In the genomic region with DNA sequence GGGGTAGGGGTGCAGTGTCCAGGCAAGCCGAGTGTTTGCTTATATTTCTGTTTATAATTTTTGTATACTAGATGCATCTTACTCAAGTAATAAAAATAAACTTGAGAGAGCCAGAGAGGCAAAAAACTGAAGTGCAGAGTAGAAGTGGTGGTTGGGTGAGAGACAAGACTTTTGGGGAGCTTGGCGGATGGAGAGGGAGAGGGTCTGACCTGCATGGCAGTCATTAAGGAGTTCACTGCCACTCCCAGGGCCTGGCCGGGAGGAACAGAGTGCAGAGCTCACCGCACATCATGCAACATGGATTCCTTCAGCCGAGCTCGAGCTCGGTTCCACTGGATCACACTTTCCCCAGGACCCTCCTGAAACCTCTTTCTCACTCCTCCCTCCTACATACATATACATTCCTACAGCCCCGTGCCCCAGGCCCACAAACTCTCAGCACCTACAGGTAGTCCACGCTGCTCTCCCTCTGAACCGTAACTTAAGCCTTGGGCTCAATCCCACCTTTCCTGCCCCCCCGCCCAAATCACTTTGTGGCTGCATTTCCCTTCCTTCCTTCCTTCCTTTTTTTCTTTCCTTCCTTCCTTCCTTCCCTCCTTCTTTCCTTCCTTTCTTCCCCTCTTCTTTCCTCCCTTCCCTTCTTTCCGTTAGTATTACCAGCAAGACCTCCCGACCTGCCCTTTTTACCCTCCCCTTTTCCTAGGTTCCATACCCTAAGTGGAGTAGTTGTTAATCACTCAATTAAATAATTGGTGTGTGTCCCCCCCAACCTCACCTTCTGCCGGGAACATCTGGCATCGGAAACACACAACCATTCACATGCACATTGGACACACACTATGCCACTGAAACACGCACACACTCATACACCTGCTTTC, we compare ENCODE assay signal across 30 cellular contexts. TPM values are rescaled to one million over a fixed set of nuclear protein-coding genes. Genes with fewer than 3 reads are reported as not detected.
DNase-seq lines count a peak whose midpoint lies in the region; ATAC-seq, FAIRE-seq and TF ChIP-seq lines count a peak whose summit lies in the region.
"Had no signal": no experiment of that assay in that cellular context is flagged by ENCODE, and none has a peak within 500 bp of the region (broad histone marks: within the 10 kb centered on the region; RNA-seq: fewer than 3 reads in every experiment).

No MANE protein-coding gene starts in this region.

- H3K27ac ChIP-seq in endothelial cell of umbilical vein (ENCODE audit: insufficient read depth, low read depth, low read length) (no peak overlapping the region), psoas muscle (no peak overlapping the region)
- H3K27ac ChIP-seq: colonic mucosa, HL-60 had no signal

- no peak for FAIRE-seq in endothelial cell of umbilical vein (lab: Jason Lieb, UNC)
- FAIRE-seq: bronchial epithelial cell, GM18507, H54, urothelium cell line had no signal

- no peak overlapping the region for H3K27ac Mint-ChIP-seq in activated CD8-positive, alpha-beta T cell treated with anti-CD3 and anti-CD28 coated beads, Interleukin-2, amount 10 ng/mL, durations not matched to agents 7 days and 5 days
- H3K27ac Mint-ChIP-seq in activated CD8-positive, alpha-beta T cell treated with anti-CD3 and anti-CD28 coated beads for 36 hours: no peak overlapping the region
- H3K27ac Mint-ChIP-seq in IgD-negative memory B cell (peak overlapping the region in 2 of 3 donors; percentile 3 to 36), osteocyte (ENCODE audit: unreplicated experiment) (no peak overlapping the region)
- H3K27ac Mint-ChIP-seq: CD8-positive, alpha-beta T cell had no signal

- ATAC-seq in activated CD8-positive, alpha-beta T cell treated with anti-CD3 and anti-CD28 coated beads, Interleukin-2, amount 10 ng/mL, durations not matched to agents 7 days and 5 days: no peak
- no peak for ATAC-seq in activated CD8-positive, alpha-beta T cell treated with anti-CD3 and anti-CD28 coated beads for 36 hours
- ATAC-seq in psoas muscle: no peak
- no peak for ATAC-seq in GM19467 (IDR thresholded peaks at IDR 0.05; ENCODE audit: unreplicated experiment)
- no peak for ATAC-seq in esophagus mucosa
- ATAC-seq: CD8-positive, alpha-beta T cell; left colon had no signal

- 38 to 39% (median 39%) methylated on average over 16 of the region's 16 CpGs for WGBS in psoas muscle, 3 donors

- no peak overlapping the region for H3K9ac ChIP-seq in endothelial cell of umbilical vein (replicated peaks; ENCODE audit: extremely low read depth, insufficient read depth, low read length)
- H3K9ac ChIP-seq: SK-N-SH had no signal

- no peaks in the 10 kb centered on the region for H3K9me3 ChIP-seq in endothelial cell of umbilical vein (replicated peaks; ENCODE audit: control insufficient read depth, insufficient read depth, low read length)
- no peaks in the 10 kb centered on the region for H3K9me3 ChIP-seq in psoas muscle
- H3K9me3 ChIP-seq: colonic mucosa, SK-N-SH had no signal

- H3K79me2 ChIP-seq in endothelial cell of umbilical vein (ENCODE audit: control insufficient read depth, insufficient read depth, low read length): no peaks in the 10 kb centered on the region

- no TSS peak for BruUV-seq in endothelial cell of umbilical vein (replicated peaks; lab: Mats Ljungman, UMichigan)

- peaks cover 91% of the 10 kb centered on the region for H3K27me3 Mint-ChIP-seq in activated CD8-positive, alpha-beta T cell treated with anti-CD3 and anti-CD28 coated beads, Interleukin-2, amount 10 ng/mL, durations not matched to agents 7 days and 5 days (ENCODE audit: low read depth)
- peaks cover 88% of the 10 kb centered on the region for H3K27me3 Mint-ChIP-seq in activated CD8-positive, alpha-beta T cell treated with anti-CD3 and anti-CD28 coated beads for 36 hours
- peaks cover 69% of the 10 kb centered on the region for H3K27me3 Mint-ChIP-seq in IgD-negative memory B cell
- peaks cover 56% of the 10 kb centered on the region for H3K27me3 Mint-ChIP-seq in osteocyte (ENCODE audit: unreplicated experiment)

- peak; percentile 9 for DNase-seq in activated CD8-positive, alpha-beta T cell treated with anti-CD3 and anti-CD28 coated beads, Interleukin-2, amount 10 ng/mL, durations not matched to agents 7 days and 5 days
- DNase-seq in activated CD8-positive, alpha-beta T cell treated with anti-CD3 and anti-CD28 coated beads for 36 hours: no peak
- no peak for DNase-seq in endothelial cell of umbilical vein (ENCODE audit: low read depth, low spot score)
- no peak for DNase-seq in psoas muscle
- no peak for DNase-seq in osteocyte (ENCODE audit: extremely low spot score, unreplicated experiment)
- DNase-seq: activated CD4-positive, alpha-beta T cell treated with anti-CD3 and anti-CD28 coated beads for 4 hours; activated naive CD4-positive, alpha-beta T cell; AML-193; CD8-positive, alpha-beta T cell; colonic mucosa; GF-D8; left colon; mesenchymal stem cell; NCI-H1048; NCI-H187; NCI-H748 treated with DMSO at 0.1 percent for 48 hours; posterior cingulate gyrus; RPMI8226; stimulated activated CD8-positive, alpha-beta memory T cell treated with anti-CD3 and anti-CD28 coated beads, Interleukin-4, amount 100 ng/mL, for 48 hours; T-helper 2 cell had no signal

- H3K4me3 Mint-ChIP-seq in activated CD8-positive, alpha-beta T cell treated with anti-CD3 and anti-CD28 coated beads, Interleukin-2, amount 10 ng/mL, durations not matched to agents 7 days and 5 days: no peak overlapping the region
- no peak overlapping the region for H3K4me3 Mint-ChIP-seq in activated CD8-positive, alpha-beta T cell treated with anti-CD3 and anti-CD28 coated beads for 36 hours
- H3K4me3 Mint-ChIP-seq in IgD-negative memory B cell (peak overlapping the region in 2 of 4 donors; percentile 10 to 67), osteocyte (ENCODE audit: unreplicated experiment) (no peak overlapping the region)
- H3K4me3 Mint-ChIP-seq: CD8-positive, alpha-beta T cell had no signal

- no peaks in the 10 kb centered on the region for H3K9me3 Mint-ChIP-seq in activated CD8-positive, alpha-beta T cell treated with anti-CD3 and anti-CD28 coated beads, Interleukin-2, amount 10 ng/mL, durations not matched to agents 7 days and 5 days (ENCODE audit: insufficient read depth)
- no peaks in the 10 kb centered on the region for H3K9me3 Mint-ChIP-seq in activated CD8-positive, alpha-beta T cell treated with anti-CD3 and anti-CD28 coated beads for 36 hours
- H3K9me3 Mint-ChIP-seq in IgD-negative memory B cell: peaks cover 0 to 4% (median 0%) of the 10 kb centered on the region in 3 donors
- H3K9me3 Mint-ChIP-seq in osteocyte (ENCODE audit: unreplicated experiment): no peaks in the 10 kb centered on the region
- H3K9me3 Mint-ChIP-seq: CD8-positive, alpha-beta T cell had no signal

- H3K36me3 ChIP-seq in endothelial cell of umbilical vein (ENCODE audit: control insufficient read depth in 2 of 2, extremely low read depth in 1 of 2, insufficient read depth in 2 of 2, low read length in 2 of 2) (no peaks in the 10 kb centered on the region), psoas muscle (ENCODE audit: insufficient read depth in 1 of 2, low read depth in 1 of 2) (no peaks in the 10 kb centered on the region)
- H3K36me3 ChIP-seq: colonic mucosa had no signal

- no peak for TF ChIP-seq CTCF in activated CD8-positive, alpha-beta T cell treated with anti-CD3 and anti-CD28 coated beads for 36 hours (IDR thresholded peaks at IDR 0.05)
- no peak for TF ChIP-seq CTCF in endothelial cell of umbilical vein (IDR thresholded peaks at IDR 0.05; ENCODE audit: extremely low read depth in 1 of 2, insufficient read depth in 1 of 2, low read depth in 1 of 2, low read length in 2 of 2)
- TF ChIP-seq CTCF in psoas muscle (IDR thresholded peaks at IDR 0.05): no peak
- TF ChIP-seq CTCF in osteocyte (IDR thresholded peaks at IDR 0.05): no peak

- POLR2A ChIA-PET in activated CD8-positive, alpha-beta T cell treated with anti-CD3 and anti-CD28 coated beads, Interleukin-2, amount 10 ng/mL, durations not matched to agents 7 days and 5 days (lab: Charles Lee): no interaction called here
- POLR2A ChIA-PET in activated CD8-positive, alpha-beta T cell treated with anti-CD3 and anti-CD28 coated beads for 36 hours (lab: Charles Lee): interaction anchor here (1.0 kb wide), 1 partner anchor 35 kb away, joined by 3 read pairs; no protein-coding TSS in a partner anchor
- POLR2A ChIA-PET in endothelial cell of umbilical vein (lab: Charles Lee): no interaction called here

- H2AFZ ChIP-seq in endothelial cell of umbilical vein (ENCODE audit: low read depth, low read length): no peak overlapping the region

- H3K4me3 ChIP-seq in endothelial cell of umbilical vein (replicated peaks in 1 of 3; ENCODE audit: insufficient read depth in 1 of 3, low read depth in 1 of 3, low read length in 3 of 3): no peak overlapping the region
- peak overlapping the region; percentile 80 for H3K4me3 ChIP-seq in psoas muscle
- H3K4me3 ChIP-seq: colonic mucosa had no signal

- peaks cover 75 to 95% of the 10 kb centered on the region in 2 experiments for H3K27me3 ChIP-seq in endothelial cell of umbilical vein (ENCODE audit: control insufficient read depth in 2 of 2, insufficient read depth in 2 of 2, low read length in 2 of 2)
- peaks cover 0 to 76% (median 24%) of the 10 kb centered on the region in 3 donors for H3K27me3 ChIP-seq in psoas muscle (ENCODE audit: insufficient read depth in 3 of 3, low read length in 2 of 3)

- no peaks in the 10 kb centered on the region for H3K36me3 Mint-ChIP-seq in activated CD8-positive, alpha-beta T cell treated with anti-CD3 and anti-CD28 coated beads, Interleukin-2, amount 10 ng/mL, durations not matched to agents 7 days and 5 days (ENCODE audit: low read depth)
- no peaks in the 10 kb centered on the region for H3K36me3 Mint-ChIP-seq in activated CD8-positive, alpha-beta T cell treated with anti-CD3 and anti-CD28 coated beads for 36 hours (ENCODE audit: low read depth)
- no peaks in the 10 kb centered on the region for H3K36me3 Mint-ChIP-seq in IgD-negative memory B cell
- peaks cover 3% of the 10 kb centered on the region for H3K36me3 Mint-ChIP-seq in osteocyte (ENCODE audit: unreplicated experiment)
- H3K36me3 Mint-ChIP-seq: CD8-positive, alpha-beta T cell had no signal

- peaks cover 7% of the 10 kb centered on the region for H3K4me1 Mint-ChIP-seq in activated CD8-positive, alpha-beta T cell treated with anti-CD3 and anti-CD28 coated beads, Interleukin-2, amount 10 ng/mL, durations not matched to agents 7 days and 5 days (ENCODE audit: low read depth)
- H3K4me1 Mint-ChIP-seq in activated CD8-positive, alpha-beta T cell treated with anti-CD3 and anti-CD28 coated beads for 36 hours (ENCODE audit: low read depth): peaks cover 14% of the 10 kb centered on the region
- H3K4me1 Mint-ChIP-seq in IgD-negative memory B cell: peaks cover 0 to 22% (median 3%) of the 10 kb centered on the region in 3 donors
- peaks cover 19% of the 10 kb centered on the region for H3K4me1 Mint-ChIP-seq in osteocyte (ENCODE audit: unreplicated experiment)

- H3K4me1 ChIP-seq in endothelial cell of umbilical vein (ENCODE audit: control insufficient read depth, extremely low read depth, insufficient read depth, low read length) (peaks cover 7% of the 10 kb centered on the region), psoas muscle (peaks cover 14% of the 10 kb centered on the region)

- CTCF ChIA-PET in activated CD8-positive, alpha-beta T cell treated with anti-CD3 and anti-CD28 coated beads, Interleukin-2, amount 10 ng/mL, durations not matched to agents 7 days and 5 days (lab: Charles Lee): no interaction called here
- CTCF ChIA-PET in activated CD8-positive, alpha-beta T cell treated with anti-CD3 and anti-CD28 coated beads for 36 hours (lab: Charles Lee): interaction anchor here (0.8 to 1.5 kb wide), 4 partner anchors 13 to 49 kb away, joined by 3 to 4 read pairs (median 3); no protein-coding TSS in a partner anchor
- CTCF ChIA-PET in endothelial cell of umbilical vein (lab: Charles Lee): interaction anchor here (1.3 to 2.2 kb wide), 2 partner anchors 27 to 49 kb away, joined by 3 to 6 read pairs; no protein-coding TSS in a partner anchor

- no peak overlapping the region for H3K4me2 ChIP-seq in endothelial cell of umbilical vein (ENCODE audit: insufficient read depth, low read length)

- no peak for TF ChIP-seq POLR2A in endothelial cell of umbilical vein (IDR thresholded peaks at IDR 0.05; ENCODE audit: low read depth, low read length)

- intact Hi-C loops in activated CD8-positive, alpha-beta T cell treated with anti-CD3 and anti-CD28 coated beads for 36 hours (cut with micrococcal nuclease): no loop called here
- intact Hi-C loops in endothelial cell of umbilical vein (cut with micrococcal nuclease): no loop called here
- intact Hi-C loops in psoas muscle (cut with DNase I): no loop called here

- H3K9me1 ChIP-seq in endothelial cell of umbilical vein (replicated peaks; ENCODE audit: control insufficient read depth, extremely low read depth, insufficient read depth, low read length): no peaks in the 10 kb centered on the region

- dilution Hi-C loops in endothelial cell of umbilical vein (cut with MboI; ENCODE audit: extremely low pct_ligation_motif_present, low sequenced_read_pairs): no loop called here

- H4K20me1 ChIP-seq in endothelial cell of umbilical vein (replicated peaks; ENCODE audit: control insufficient read depth, extremely low read depth, insufficient read depth, low read length): no peaks in the 10 kb centered on the region

RNA-seq across cellular contexts. Expression of a gene that starts 1.8 kb away (rescaled TPM):
- total RNA-seq in activated CD8-positive, alpha-beta T cell treated with anti-CD3 and anti-CD28 coated beads, Interleukin-2, amount 10 ng/mL, durations not matched to agents 7 days and 5 days: not detected
- not detected for total RNA-seq in activated CD8-positive, alpha-beta T cell treated with anti-CD3 and anti-CD28 coated beads for 36 hours
- polyA plus RNA-seq in IgD-negative memory B cell (not detected), endothelial cell of umbilical vein (0.57 and 0.89 TPM in 2 replicates), psoas muscle (under 1 TPM; 0.30 to 0.97 (median 0.48) TPM)
- total RNA-seq in endothelial cell of umbilical vein (0.28 TPM in 1 of 2 replicates, not detected in the other), psoas muscle (1 to 10 TPM in 2 of 4 donors, under 1 TPM in 2; 0.66 to 1.2 (median 0.96) TPM), osteocyte (5.9 and 8.3 TPM in 2 replicates), esophagus mucosa (0.76 TPM)
- polyA plus RNA-seq in endothelial cell of umbilical vein (2011; cell fraction: cytosol; rRNA removed): 0.21 and 0.25 TPM in 2 replicates
- 0.95 and 1.2 TPM in 2 replicates for polyA plus RNA-seq in endothelial cell of umbilical vein (2011; cell fraction: nucleus; rRNA removed)
- 0.51 and 2.0 TPM in 2 replicates for polyA plus RNA-seq in endothelial cell of umbilical vein (2012)
- polyA minus RNA-seq in endothelial cell of umbilical vein: 0.15 TPM in 1 of 2 replicates, not detected in the other
- polyA minus RNA-seq in endothelial cell of umbilical vein (2011; cell fraction: cytosol; rRNA and poly(A)+ RNA removed): not detected
- 0.38 and 0.67 TPM in 2 replicates for polyA minus RNA-seq in endothelial cell of umbilical vein (2011; cell fraction: nucleus; rRNA and poly(A)+ RNA removed)
- total RNA-seq: bronchial epithelial cell; CD8-positive, alpha-beta T cell; colonic mucosa; left colon had no signal

RNA-seq across cellular contexts. Expression of a gene that starts 37.1 kb away (rescaled TPM):
- total RNA-seq in activated CD8-positive, alpha-beta T cell treated with anti-CD3 and anti-CD28 coated beads, Interleukin-2, amount 10 ng/mL, durations not matched to agents 7 days and 5 days: not detected
- total RNA-seq in activated CD8-positive, alpha-beta T cell treated with anti-CD3 and anti-CD28 coated beads for 36 hours: not detected
- not detected for polyA plus RNA-seq in IgD-negative memory B cell
- 0.60 and 0.77 TPM in 2 replicates for total RNA-seq in endothelial cell of umbilical vein
- polyA plus RNA-seq in endothelial cell of umbilical vein: 0.35 TPM in 1 of 2 replicates, not detected in the other
- not detected in 2 replicates for polyA plus RNA-seq in endothelial cell of umbilical vein (2011; cell fraction: cytosol; rRNA removed)
- polyA plus RNA-seq in endothelial cell of umbilical vein (2011; cell fraction: nucleus; rRNA removed): 3.3 and 4.6 TPM in 2 replicates
- polyA plus RNA-seq in endothelial cell of umbilical vein (2012): 0.46 and 1.1 TPM in 2 replicates
- polyA minus RNA-seq in endothelial cell of umbilical vein: 1.0 TPM in 1 of 2 replicates, not detected in the other
- not detected for polyA minus RNA-seq in endothelial cell of umbilical vein (2011; cell fraction: cytosol; rRNA and poly(A)+ RNA removed)
- 1.3 TPM in 1 of 2 replicates, not detected in the other for polyA minus RNA-seq in endothelial cell of umbilical vein (2011; cell fraction: nucleus; rRNA and poly(A)+ RNA removed)
- total RNA-seq in psoas muscle: under 1 TPM in 2 of 4 donors, not detected in 2; 0.22 to 0.53 TPM
- polyA plus RNA-seq in psoas muscle: under 1 TPM; 0.10 to 0.70 (median 0.38) TPM
- 6.3 and 6.5 TPM in 2 replicates for total RNA-seq in osteocyte
- 2.4 TPM for total RNA-seq in esophagus mucosa
- total RNA-seq: bronchial epithelial cell; CD8-positive, alpha-beta T cell; colonic mucosa; glomerular endothelial cell; left colon had no signal

Comparison
In these comparisons a context has a peak if more than half of its experiments do, and no peak if none do; other contexts are left out.
1. H3K27ac Mint-ChIP-seq: peak in IgD-negative memory B cell (2 of 3); none in activated CD8-positive, alpha-beta T cell treated with anti-CD3 and anti-CD28 coated beads, Interleukin-2, amount 10 ng/mL, durations not matched to agents 7 days and 5 days (single experiment), activated CD8-positive, alpha-beta T cell treated with anti-CD3 and anti-CD28 coated beads for 36 hours (single experiment) and osteocyte (single experiment).